8 cellular contexts compared by ENCODE assay signal in genomic region chr18:51621103-51621969, GRCh38.
A peak's percentile ranks its signal among the peaks of the same experiment; 100 is the strongest.
DNase-seq lines count a peak whose midpoint lies in the region; ATAC-seq, FAIRE-seq and TF ChIP-seq lines count a peak whose summit lies in the region.

No MANE protein-coding gene starts in this region.

- ATAC-seq in GM18498 (IDR thresholded peaks at IDR 0.05; ENCODE audit: unreplicated experiment), result peak; percentile 72
- ATAC-seq in IMR-90 (ENCODE audit: low read depth), result no peak
- peak; percentile 71 for ATAC-seq in HepG2

- TF ChIP-seq RAD21 in IMR-90 (IDR thresholded peaks at IDR 0.05; ENCODE audit: low read length) (peak; percentile 50), HepG2 (CRISPR knock-in tag; IDR thresholded peaks at IDR 0.05) (peak; percentile 43; the same call in 1 of the 2 replicates)

- dilution Hi-C loops in IMR-90 (cut with HindIII; ENCODE audit: low sequenced_read_pairs, unreplicated experiment), result no loop called here

- TF ChIP-seq CTCF in BJ (IDR thresholded peaks at IDR 0.05; ENCODE audit: insufficient read depth, low read depth, low read length), result peak; percentile 52
- peak; percentile 45 for TF ChIP-seq CTCF in IMR-90 (conservative IDR thresholded peaks at IDR 0.05; ENCODE audit: low read depth, low read length)
- TF ChIP-seq CTCF in OCI-LY1 (IDR thresholded peaks at IDR 0.05; ENCODE audit: low read length), result peak; percentile 93
- TF ChIP-seq CTCF in HepG2 (CRISPR knock-in tag; IDR thresholded peaks at IDR 0.05), result peak; percentile 78

- H3K4me1 ChIP-seq in IMR-90 (ENCODE audit: control insufficient read depth, insufficient read depth, low read length) (no peaks in the 10 kb centered on the region), OCI-LY1 (ENCODE audit: insufficient read depth, low read length, severe bottlenecking) (no peaks in the 10 kb centered on the region), HepG2 (ENCODE audit: insufficient read depth, low read length) (no peaks in the 10 kb centered on the region)

- in situ Hi-C loops in IMR-90 (cut with MboI; ENCODE audit: low sequenced_read_pairs), result no loop called here
- in situ Hi-C loops in HepG2 (cut with HindIII; ENCODE audit: extremely low pct_ligation_motif_present, low pct_unique_long_range_greater_than_20kb), result no loop called here

- H2AFZ ChIP-seq in IMR-90 (replicated peaks; ENCODE audit: low read length, poor library complexity) (no peak overlapping the region), OCI-LY1 (ENCODE audit: low read length) (no peak overlapping the region), HepG2 (ENCODE audit: low read length) (no peak overlapping the region)

- no peak overlapping the region for H2BK120ac ChIP-seq in IMR-90 (ENCODE audit: low read depth, low read length)

- no peak for TF ChIP-seq POLR2A in IMR-90 (IDR thresholded peaks at IDR 0.05; ENCODE audit: low read depth, low read length)
- no peak for TF ChIP-seq POLR2A in HepG2 (IDR thresholded peaks at IDR 0.05; ENCODE audit: insufficient read depth in 1 of 2, low read depth in 2 of 2, low read length in 2 of 2)

- H3K23ac ChIP-seq in IMR-90 (ENCODE audit: low read depth, low read length), result no peak overlapping the region

- H3K79me1 ChIP-seq in IMR-90 (ENCODE audit: low read depth in 1 of 2, low read length in 2 of 2), result no peaks in the 10 kb centered on the region

- H2BK15ac ChIP-seq in IMR-90 (ENCODE audit: low read depth, low read length), result no peak overlapping the region

- H3F3A ChIP-seq in OCI-LY1 (ENCODE audit: insufficient read depth, low read length), result no peaks in the 10 kb centered on the region

- H3K27ac ChIP-seq in IMR-90 (ENCODE audit: insufficient read depth, low read length), result no peak overlapping the region
- H3K27ac ChIP-seq in OCI-LY1 (ENCODE audit: low read depth, low read length, poor library complexity, severe bottlenecking), result no peak overlapping the region
- H3K27ac ChIP-seq in HepG2 (ENCODE audit: extremely low read length, insufficient read depth, low read length), result no peak overlapping the region

- H3K9me2 ChIP-seq in OCI-LY1 (ENCODE audit: low read depth, low read length), result no peaks in the 10 kb centered on the region

- peaks cover 23% of the 10 kb centered on the region for H3K9me3 ChIP-seq in IMR-90 (ENCODE audit: control insufficient read depth, insufficient read depth, low read length)
- no peaks in the 10 kb centered on the region for H3K9me3 ChIP-seq in OCI-LY1 (ENCODE audit: low read length)
- H3K9me3 ChIP-seq in HepG2 (ENCODE audit: low read length), result no peaks in the 10 kb centered on the region

- H2BK5ac ChIP-seq in IMR-90 (ENCODE audit: low read depth, low read length, poor library complexity, severe bottlenecking), result no peak overlapping the region

- no peak overlapping the region for H2AK9ac ChIP-seq in IMR-90 (replicated peaks; ENCODE audit: low read depth, low read length, poor library complexity)

- H3K27me3 ChIP-seq in BJ (ENCODE audit: control insufficient read depth, insufficient read depth, low read length), result no peaks in the 10 kb centered on the region
- H3K27me3 ChIP-seq in IMR-90 (ENCODE audit: control insufficient read depth, insufficient read depth, low read length), result no peaks in the 10 kb centered on the region
- 0 out of 2 replicates have a peak, but pooled peaks cover 3% of the 10 kb centered on the region for H3K27me3 ChIP-seq in OCI-LY1 (ENCODE audit: insufficient read depth, low read length)
- H3K27me3 ChIP-seq in HepG2 (ENCODE audit: control insufficient read depth in 1 of 2, insufficient read depth in 2 of 2, low read length in 2 of 2), result peaks cover 0 to 5% of the 10 kb centered on the region in 2 experiments; a peak in 1 of 5 replicates

- no peak overlapping the region for H3K14ac ChIP-seq in IMR-90 (replicated peaks; ENCODE audit: low read depth, low read length)

- H3K9me1 ChIP-seq in IMR-90 (ENCODE audit: insufficient read depth, low read length), result no peaks in the 10 kb centered on the region

- no peaks in the 10 kb centered on the region for H4K20me1 ChIP-seq in IMR-90 (ENCODE audit: insufficient read depth, low read length)
- no peaks in the 10 kb centered on the region for H4K20me1 ChIP-seq in OCI-LY1 (ENCODE audit: insufficient read depth, low read length)
- H4K20me1 ChIP-seq in HepG2 (ENCODE audit: insufficient read depth, low read length), result no peaks in the 10 kb centered on the region

- intact Hi-C loops in IMR-90 (cut with micrococcal nuclease), result no loop called here
- intact Hi-C loops in HepG2 (cut with micrococcal nuclease; ENCODE audit: unreplicated experiment), result loop anchor here (2.0 to 5.0 kb wide), 2 partner anchors 511 to 1531 kb away; no protein-coding TSS in a partner anchor

- no peak overlapping the region for H3K18ac ChIP-seq in IMR-90 (ENCODE audit: low read depth, low read length)

- no peak overlapping the region for H4K8ac ChIP-seq in IMR-90 (ENCODE audit: low read depth in 2 of 2, low read length in 2 of 2)

- H3K79me2 ChIP-seq in OCI-LY1 (ENCODE audit: insufficient read depth, low read length) (no peaks in the 10 kb centered on the region), HepG2 (ENCODE audit: insufficient read depth, low read length) (no peaks in the 10 kb centered on the region)

- H3K9ac ChIP-seq in IMR-90 (ENCODE audit: low read depth, low read length) (no peak overlapping the region), OCI-LY1 (ENCODE audit: low read length) (no peak overlapping the region), HepG2 (ENCODE audit: insufficient read depth, low read depth, low read length) (no peak overlapping the region)

- no peak overlapping the region for H2AK5ac ChIP-seq in IMR-90 (ENCODE audit: low read depth, low read length)

- H3K4ac ChIP-seq in IMR-90 (ENCODE audit: low read depth, low read length), result no peak overlapping the region

- CTCF ChIA-PET in BJ (lab: Yijun Ruan, JAX), result interaction anchor here (0.6 to 1.7 kb wide), 8 partner anchors 9 to 513 kb away, joined by 3 to 7 read pairs (median 3); no protein-coding TSS in a partner anchor
- CTCF ChIA-PET in IMR-90 (lab: Yijun Ruan, JAX), result no interaction called here
- CTCF ChIA-PET in HepG2 (lab: Yijun Ruan, JAX; ENCODE audit: low intra/inter-chr PET ratio, low total read pairs), result interaction anchor here (0.6 to 0.7 kb wide), 2 partner anchors 667 to 801 kb away, joined by 3 read pairs; no protein-coding TSS in a partner anchor

- TF ChIP-seq EP300 in HepG2 (IDR thresholded peaks at IDR 0.05; ENCODE audit: low read depth in 2 of 2, low read length in 2 of 2) (no peak), HepG2 (CRISPR knock-in tag; IDR thresholded peaks at IDR 0.05; ENCODE audit: borderline replicate concordance) (no peak)

- no peak overlapping the region for H4K5ac ChIP-seq in IMR-90 (ENCODE audit: low read depth, low read length)

- no peak for DNase-seq in BJ (ENCODE audit: low read depth)
- DNase-seq in IMR-90, result no peak
- peak; percentile 60 for DNase-seq in cerebellum (ENCODE audit: low spot score)
- peak; percentile 21 for DNase-seq in HepG2 (ENCODE audit: low spot score)
- DNase-seq in ureter (ENCODE audit: low spot score), result peak; percentile 57
- no peak for DNase-seq in effector CD8-positive, alpha-beta T cell (lab: John Stamatoyannopoulos, UW)

- peak; percentile 85 for FAIRE-seq in HepG2 (lab: Jason Lieb, UNC)

- H3K56ac ChIP-seq in IMR-90 (ENCODE audit: extremely low read depth, insufficient read depth, low read length), result no peak overlapping the region

- no peak overlapping the region for H2BK20ac ChIP-seq in IMR-90 (ENCODE audit: low read depth, low read length)

- POLR2A ChIA-PET in BJ (lab: Charles Lee) (no interaction called here), IMR-90 (lab: Charles Lee; ENCODE audit: unreplicated experiment) (no interaction called here), HepG2 (lab: Yijun Ruan, JAX) (no interaction called here)

- H3K4me2 ChIP-seq in IMR-90 (ENCODE audit: low read depth, low read length), result no peak overlapping the region
- no peak overlapping the region for H3K4me2 ChIP-seq in OCI-LY1 (ENCODE audit: low read length)
- H3K4me2 ChIP-seq in HepG2 (ENCODE audit: low read depth, low read length), result no peak overlapping the region

- BruUV-seq in IMR-90 (replicated peaks; lab: Mats Ljungman, UMichigan) (no TSS peak), HepG2 (replicated peaks; lab: Mats Ljungman, UMichigan) (no TSS peak)

- H4K91ac ChIP-seq in IMR-90 (ENCODE audit: insufficient read depth, low read depth, low read length), result no peak overlapping the region

- WGBS in IMR-90 (ENCODE audit: extremely low coverage in 2 of 2, insufficient read length in 1 of 2), 2 experiments, result 47% methylated on average over 3 of the region's 16 CpGs; no CpG with 5 or more reads in 1 of the 2 experiments
- WGBS in HepG2 (ENCODE audit: low lambda C conversion rate), result 14% methylated on average over 16 of the region's 16 CpGs

- H3K4me3 ChIP-seq in BJ (ENCODE audit: low read depth, low read length) (no peak overlapping the region), IMR-90 (ENCODE audit: insufficient read depth, low read depth, low read length) (no peak overlapping the region), OCI-LY1 (ENCODE audit: low read depth, low read length, poor library complexity, severe bottlenecking) (no peak overlapping the region), HepG2 (replicated peaks in 1 of 3; ENCODE audit: insufficient read depth in 1 of 3, low read depth in 2 of 3, low read length in 3 of 3) (no peak overlapping the region)

- H3K36me3 ChIP-seq in BJ (ENCODE audit: control insufficient read depth, insufficient read depth, low read length) (no peaks in the 10 kb centered on the region), IMR-90 (ENCODE audit: control insufficient read depth, insufficient read depth, low read length) (no peaks in the 10 kb centered on the region), OCI-LY1 (ENCODE audit: insufficient read depth, low read length) (no peaks in the 10 kb centered on the region), HepG2 (replicated peaks in 1 of 2; ENCODE audit: control insufficient read depth in 1 of 2, insufficient read depth in 2 of 2, low read length in 2 of 2) (no peaks in the 10 kb centered on the region)

TF ChIP-seq in IMR-90, 13 proteins besides CTCF, POLR2A, EP300 and RAD21 (continues in another document):
- TF ChIP-seq NFE2L2 (IDR thresholded peaks at IDR 0.05; ENCODE audit: low read depth, low read length) (no peak), RCOR1 (IDR thresholded peaks at IDR 0.05; ENCODE audit: insufficient replicate concordance, low read length) (no peak), BHLHE40 (IDR thresholded peaks at IDR 0.05; ENCODE audit: low read depth, low read length) (no peak), FOS (IDR thresholded peaks at IDR 0.05; ENCODE audit: low read depth, low read length) (no peak), CHD1 (IDR thresholded peaks at IDR 0.05; ENCODE audit: low read depth, low read length) (no peak), CEBPB (IDR thresholded peaks at IDR 0.05; ENCODE audit: low read depth, low read length) (no peak)

TF ChIP-seq in HepG2, 621 proteins besides CTCF, POLR2A, EP300 and RAD21 (continues in another document):
- peak; percentile 84 for TF ChIP-seq STAG1 (CRISPR knock-in tag; IDR thresholded peaks at IDR 0.05)
- TF ChIP-seq NFE2L2 (IDR thresholded peaks at IDR 0.05; ENCODE audit: low read length), result 0 out of 2 replicates have a peak, but pooled peaks have one; percentile 2
- peak; percentile 29 for TF ChIP-seq XRCC5 (optimal IDR thresholded peaks at IDR 0.05; ENCODE audit: low read length)

Comparison
In these comparisons a context has a peak if more than half of its experiments do, and no peak if none do; other contexts are left out.
1. DNase-seq: peak in cerebellum (single experiment), HepG2 (single experiment) and ureter (single experiment); none in BJ (single experiment), IMR-90 (single experiment) and effector CD8-positive, alpha-beta T cell (single experiment).
2. Peak in every context shown above with its lines, with median percentiles within 50 percentile points of each other: CTCF ChIP-seq.